In the genomic region with DNA sequence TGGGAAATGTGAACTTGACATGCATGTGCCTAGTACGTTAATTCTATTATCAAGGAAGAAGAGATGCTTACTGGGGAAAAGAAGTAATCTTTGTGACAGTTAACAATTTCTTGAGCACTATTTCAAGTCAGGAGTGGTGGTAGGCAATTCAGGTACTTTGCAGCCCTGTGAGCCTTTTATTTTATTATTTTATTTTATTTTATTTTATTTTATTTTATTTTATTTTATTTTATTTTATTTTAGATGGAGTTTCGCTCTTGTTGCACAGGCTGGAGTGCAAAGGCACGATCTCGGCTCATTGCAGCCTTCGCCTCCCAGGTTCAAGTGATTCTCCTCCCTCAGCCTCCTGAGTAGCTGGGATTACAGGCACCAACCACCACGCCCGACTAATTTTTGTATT, we compare ENCODE assay signal across 13 cellular contexts. TPM values are rescaled to one million over a fixed set of nuclear protein-coding genes. Genes with fewer than 3 reads are reported as not detected.
"Had no signal": no experiment of that assay in that cellular context is flagged by ENCODE, and none has a peak within 500 bp of the region (broad histone marks: within the 10 kb centered on the region; RNA-seq: fewer than 3 reads in every experiment).

No MANE protein-coding gene starts in this region.

RNA-seq across cellular contexts. Expression of a gene that starts 31.5 kb away (rescaled TPM):
- total RNA-seq: activated B cell treated with CpG ODN at 0.5 μM for 24 hours; activated CD4-positive, alpha-beta memory T cell treated with anti-CD3 and anti-CD28 coated beads for 36 hours; activated CD4-positive, alpha-beta memory T cell treated with anti-CD3 and anti-CD28 coated beads, Interleukin-2, amount 10 ng/mL, durations not matched to agents 7 days and 5 days; activated CD4-positive, alpha-beta T cell treated with anti-CD3 and anti-CD28 coated beads for 36 hours; activated CD4-positive, alpha-beta T cell treated with anti-CD3 and anti-CD28 coated beads, Interleukin-2, amount 10 ng/mL, durations not matched to agents 24 days and 14 days; activated CD4-positive, alpha-beta T cell treated with anti-CD3 and anti-CD28 coated beads, Interleukin-2, amount 10 ng/mL, durations not matched to agents 7 days and 5 days; activated CD8-positive, alpha-beta memory T cell treated with anti-CD3 and anti-CD28 coated beads for 36 hours; activated CD8-positive, alpha-beta memory T cell treated with anti-CD3 and anti-CD28 coated beads, Interleukin-2, amount 10 ng/mL, durations not matched to agents 7 days and 5 days; activated CD8-positive, alpha-beta T cell treated with anti-CD3 and anti-CD28 coated beads for 36 hours; activated CD8-positive, alpha-beta T cell treated with anti-CD3 and anti-CD28 coated beads, Interleukin-2, amount 10 ng/mL, durations not matched to agents 7 days and 5 days; T-helper 1 cell treated with Interleukin-12 subunit alpha and Interleukin-12 subunit beta and Interleukin-4 antibody, amounts not matched to agents 30 ng/mL and 1 ng/mL, for 36 hours; T-helper 17 cell; T-helper 2 cell treated with Interferon-gamma antibody and Interleukin-4, amounts not matched to agents 100 ng/mL and 5 ng/mL, for 36 hours had no signal
